Comparison of ENCODE assay signal across 38 cellular contexts in genomic region chr2:233055362-233055761, GRCh38. TPM values are rescaled to one million over a fixed set of nuclear protein-coding genes. Genes with fewer than 3 reads are reported as not detected.
"Had no signal": no experiment of that assay in that cellular context is flagged by ENCODE, and none has a peak within 500 bp of the region (broad histone marks: within the 10 kb centered on the region; RNA-seq: fewer than 3 reads in every experiment).

No MANE protein-coding gene starts in this region.

- DNase-seq: Karpas-422, Kasumi-1, MG63, MM.1S, MV-4-11, NCI-H1048, NCI-H1092, NCI-H1092 treated with DMSO at 0.1 percent for 48 hours, NCI-H1105, NCI-H1105 treated with DMSO at 0.1 percent for 48 hours, NCI-H1417, NCI-H1417 treated with DMSO at 0.1 percent for 48 hours, NCI-H1436, NCI-H1436 treated with DMSO at 0.1 percent for 48 hours, NCI-H1694, NCI-H1694 treated with DMSO at 0.1 percent for 48 hours, NCI-H187, NCI-H187 treated with DMSO at 0.1 percent for 48 hours, NCI-H1930, NCI-H2029, NCI-H2029 treated with DMSO at 0.1 percent for 48 hours, NCI-H2081, NCI-H2081 treated with DMSO at 0.1 percent for 48 hours, NCI-H2107, NCI-H2171, NCI-H2171 treated with DMSO at 0.1 percent for 48 hours, NCI-H2227 treated with DMSO at 0.1 percent for 48 hours, NCI-H226, NCI-H345, NCI-H446, NCI-H446 treated with DMSO at 0.1 percent for 48 hours, NCI-H510A, NCI-H510A treated with DMSO at 0.1 percent for 48 hours, NCI-H524 had no signal

- H3K27me3 ChIP-seq: MG63 had no signal

- H3K36me3 ChIP-seq: MG63 had no signal

- H3K4me3 ChIP-seq: MG63 had no signal

- H3K9me3 ChIP-seq: MG63 had no signal

RNA-seq across cellular contexts. Expression of gene INPP5D, which starts 4.8 kb away (rescaled TPM):
- total RNA-seq: M059J had no signal

RNA-seq across cellular contexts. Expression of gene NEU2, which starts 22.9 kb away (rescaled TPM):
- total RNA-seq: LHCN-M2, M059J, MCF 10A, NCI-H460 had no signal
